In the genomic region with DNA sequence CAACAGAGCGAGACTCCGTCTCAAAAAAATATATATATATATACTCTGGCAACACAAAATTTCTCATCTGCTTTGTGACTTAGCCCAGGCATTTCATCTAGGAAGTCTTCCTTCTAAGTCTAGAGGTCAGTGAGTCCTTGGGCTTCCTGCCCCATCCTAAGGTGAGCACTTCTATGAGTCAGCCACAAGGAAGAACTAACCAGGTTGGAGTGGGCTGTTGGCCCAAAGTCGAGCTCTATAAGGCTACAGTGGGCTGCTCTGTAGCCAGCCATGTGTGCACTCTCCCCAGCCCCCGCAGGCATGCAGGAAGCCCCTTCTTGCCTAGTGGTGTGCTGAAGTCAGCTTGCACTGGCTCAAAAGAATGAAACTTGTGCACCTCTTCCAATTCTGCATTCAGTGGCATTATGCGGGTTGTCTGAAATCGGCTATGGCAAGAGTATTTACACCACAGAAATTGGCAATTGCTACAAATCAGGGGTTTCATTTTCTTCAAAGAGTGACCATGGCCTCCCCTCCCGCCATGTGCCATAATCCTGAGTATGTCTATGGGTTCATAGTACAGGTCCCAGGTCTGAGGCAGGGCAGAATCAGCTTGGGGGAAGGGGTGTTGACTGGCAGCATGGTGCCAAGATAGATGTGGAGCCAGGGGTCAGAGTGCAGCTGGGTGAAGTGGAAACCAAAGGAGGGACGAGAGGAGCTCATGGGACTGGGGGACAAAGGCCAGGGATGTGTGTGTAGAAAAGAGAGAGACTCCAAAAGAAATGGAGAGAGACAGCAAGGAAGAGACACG, we compare ENCODE assay signal across 24 cellular contexts. TPM values are rescaled to one million over a fixed set of nuclear protein-coding genes. Genes with fewer than 3 reads are reported as not detected.
DNase-seq lines count a peak whose midpoint lies in the region; ATAC-seq, FAIRE-seq and TF ChIP-seq lines count a peak whose summit lies in the region.
"Had no signal": no experiment of that assay in that cellular context is flagged by ENCODE, and none has a peak within 500 bp of the region (broad histone marks: within the 10 kb centered on the region; RNA-seq: fewer than 3 reads in every experiment).

No MANE protein-coding gene starts in this region.

- H3K9ac ChIP-seq in liver (ENCODE audit: low read depth in 1 of 2, low read length in 2 of 2) (no peak overlapping the region), HepG2 (ENCODE audit: insufficient read depth, low read depth, low read length) (no peak overlapping the region)
- H3K9ac ChIP-seq: BLaER1 had no signal

- H3K9me3 Mint-ChIP-seq in chondrocyte (ENCODE audit: low read depth) = no peaks in the 10 kb centered on the region
- H3K9me3 Mint-ChIP-seq: CD14-positive monocyte; CD4-positive, alpha-beta memory T cell; GM23338; HFFc6 had no signal

- no peaks in the 10 kb centered on the region for H3K4me1 ChIP-seq in liver (ENCODE audit: control insufficient read depth in 4 of 4, insufficient read depth in 4 of 4, low read length in 3 of 4)
- H3K4me1 ChIP-seq in HepG2 (ENCODE audit: insufficient read depth, low read length) = peaks cover 6% of the 10 kb centered on the region; the same call in 1 of the 2 replicates

- H3K4me1 Mint-ChIP-seq in chondrocyte (ENCODE audit: low read depth) = peaks cover 29% of the 10 kb centered on the region

- POLR2A ChIA-PET in HepG2 (lab: Yijun Ruan, JAX) = no interaction called here

- no peak overlapping the region for H3K4me2 ChIP-seq in HepG2 (ENCODE audit: low read depth, low read length)
- H3K4me2 ChIP-seq: BLaER1, GM23338 had no signal

- WGBS in liver = 81% methylated on average over 9 of the region's 9 CpGs
- 47% methylated on average over 5 of the region's 9 CpGs for WGBS in HepG2 (ENCODE audit: low lambda C conversion rate)

- no peak for TF ChIP-seq EP300 in HepG2 (IDR thresholded peaks at IDR 0.05; ENCODE audit: low read depth in 2 of 2, low read length in 2 of 2)
- no peak for TF ChIP-seq EP300 in HepG2 (CRISPR knock-in tag; IDR thresholded peaks at IDR 0.05; ENCODE audit: borderline replicate concordance)

- H3K9me3 ChIP-seq in liver (ENCODE audit: control insufficient read depth in 4 of 4, low read length in 3 of 4) (no peaks in the 10 kb centered on the region), HepG2 (ENCODE audit: low read length) (no peaks in the 10 kb centered on the region)
- H3K9me3 ChIP-seq: BLaER1 had no signal

- H4K20me1 ChIP-seq in HepG2 (ENCODE audit: insufficient read depth, low read length) = no peaks in the 10 kb centered on the region
- H4K20me1 ChIP-seq: BLaER1 had no signal

- H3K4me3 Mint-ChIP-seq in chondrocyte (ENCODE audit: unreplicated experiment) = no peak overlapping the region
- H3K4me3 Mint-ChIP-seq: CD14-positive monocyte; CD4-positive, alpha-beta memory T cell; GM23338; HFFc6 had no signal

- H3K27me3 ChIP-seq in liver (ENCODE audit: control insufficient read depth in 4 of 4, insufficient read depth in 4 of 4, low read length in 3 of 4) = no peaks in the 10 kb centered on the region
- H3K27me3 ChIP-seq in HepG2 (ENCODE audit: control insufficient read depth in 1 of 2, insufficient read depth in 2 of 2, low read length in 2 of 2) = peaks cover 2 to 3% of the 10 kb centered on the region in 2 experiments; a peak in 3 of 5 replicates
- H3K27me3 ChIP-seq: BLaER1 had no signal

- in situ Hi-C loops in HepG2 (cut with HindIII; ENCODE audit: extremely low pct_ligation_motif_present, low pct_unique_long_range_greater_than_20kb) = no loop called here

- no peak overlapping the region for H3K27ac Mint-ChIP-seq in chondrocyte (ENCODE audit: unreplicated experiment)
- H3K27ac Mint-ChIP-seq: CD14-positive monocyte; CD4-positive, alpha-beta memory T cell; GM23338; HFFc6 had no signal

- CTCF ChIA-PET in HepG2 (lab: Yijun Ruan, JAX; ENCODE audit: low intra/inter-chr PET ratio, low total read pairs) = no interaction called here

- no peak overlapping the region for H2AFZ ChIP-seq in HepG2 (ENCODE audit: low read length)
- H2AFZ ChIP-seq: GM23338 had no signal

- DNase-seq in HepG2 (ENCODE audit: low spot score) (no peak), chondrocyte (ENCODE audit: low spot score) (peak; percentile 34), posterior vena cava (ENCODE audit: low spot score) (peak; percentile 55), NCI-H2029 treated with DMSO at 0.1 percent for 48 hours (lab: John Stamatoyannopoulos, UW) (no peak), NCI-H1105 treated with DMSO at 0.1 percent for 48 hours (lab: John Stamatoyannopoulos, UW) (no peak)
- no peak for DNase-seq in stimulated activated CD4-positive, alpha-beta T cell treated with anti-CD3 and anti-CD28 coated beads, Interleukin-4, amount 100 ng/mL, for 24 hours
- DNase-seq: 8988T; CD4-positive, alpha-beta memory T cell; DMS153; DMS79; GDM1; HCEC 1CT; HFFc6 had no signal

- ATAC-seq in HepG2 = no peak
- ATAC-seq: GM23338 had no signal

- intact Hi-C loops in HepG2 (cut with micrococcal nuclease; ENCODE audit: unreplicated experiment) (no loop called here), posterior vena cava (cut with DNase I) (no loop called here)

- no peaks in the 10 kb centered on the region for H3K36me3 ChIP-seq in liver (ENCODE audit: control insufficient read depth in 4 of 4, insufficient read depth in 3 of 4, low read depth in 1 of 4, low read length in 3 of 4)
- H3K36me3 ChIP-seq in HepG2 (replicated peaks in 1 of 2; ENCODE audit: control insufficient read depth in 1 of 2, insufficient read depth in 2 of 2, low read length in 2 of 2) = no peaks in the 10 kb centered on the region
- H3K36me3 ChIP-seq: BLaER1 had no signal

- H3K36me3 Mint-ChIP-seq in chondrocyte (ENCODE audit: low read depth) = peaks cover 18% of the 10 kb centered on the region
- H3K36me3 Mint-ChIP-seq: CD14-positive monocyte had no signal

- BruUV-seq in HepG2 (replicated peaks; lab: Mats Ljungman, UMichigan) = no TSS peak

- FAIRE-seq in HepG2 (lab: Jason Lieb, UNC) = no peak
- FAIRE-seq: GM12892, GM18507, H54, HTR-8/SVneo had no signal

- H3K4me3 ChIP-seq in liver (ENCODE audit: low read depth in 1 of 3, low read length in 3 of 3) = no peak overlapping the region
- no peak overlapping the region for H3K4me3 ChIP-seq in HepG2 (replicated peaks in 1 of 3; ENCODE audit: insufficient read depth in 1 of 3, low read depth in 2 of 3, low read length in 3 of 3)
- H3K4me3 ChIP-seq: BLaER1, GM23338 had no signal

- TF ChIP-seq CTCF in liver (IDR thresholded peaks at IDR 0.05; ENCODE audit: low read depth, low read length, missing input control) (no peak), HepG2 (CRISPR knock-in tag; IDR thresholded peaks at IDR 0.05) (no peak), chondrocyte (IDR thresholded peaks at IDR 0.05) (no peak)

- TF ChIP-seq POLR2A in HepG2 (IDR thresholded peaks at IDR 0.05; ENCODE audit: insufficient read depth in 1 of 2, low read depth in 2 of 2, low read length in 2 of 2) = no peak

- H3K27ac ChIP-seq in liver (ENCODE audit: low read depth in 1 of 2, low read length in 2 of 2) (no peak overlapping the region), HepG2 (ENCODE audit: extremely low read length, insufficient read depth, low read length) (no peak overlapping the region)
- H3K27ac ChIP-seq: BLaER1 had no signal

- no peaks in the 10 kb centered on the region for H3K79me2 ChIP-seq in HepG2 (ENCODE audit: insufficient read depth, low read length)

- no peak for TF ChIP-seq RAD21 in liver (IDR thresholded peaks at IDR 0.05)
- no peak for TF ChIP-seq RAD21 in HepG2 (CRISPR knock-in tag; IDR thresholded peaks at IDR 0.05)

- no peaks in the 10 kb centered on the region for H3K27me3 Mint-ChIP-seq in chondrocyte (ENCODE audit: low read depth)
- H3K27me3 Mint-ChIP-seq: CD4-positive, alpha-beta memory T cell had no signal

RNA-seq across cellular contexts. Expression of a gene that starts 22.0 kb away (rescaled TPM):
- total RNA-seq in liver = 1 to 10 TPM; 1.4 to 2.0 TPM
- polyA plus RNA-seq in liver = under 1 TPM in 1 of 2 donors, not detected in 1; 0.67 TPM
- 0.51 TPM in 1 of 2 replicates, not detected in the other for total RNA-seq in HepG2 (2016; rRNA removed; fragmentation: Illumina TruSeq; extraction: Trizol)
- 0.10 TPM in 1 of 2 replicates, not detected in the other for total RNA-seq in HepG2 (2016; cell fraction: cytosol; rRNA removed; fragmentation: Illumina TruSeq; extraction: Trizol; ENCODE audit: low read depth)
- total RNA-seq in HepG2 (2016; cell fraction: insoluble cytoplasmic fraction; rRNA removed; fragmentation: Illumina TruSeq; extraction: Trizol) = 0.30 and 0.40 TPM in 2 replicates
- total RNA-seq in HepG2 (2016; cell fraction: membrane; rRNA removed; fragmentation: Illumina TruSeq; extraction: Trizol) = 0.46 and 0.69 TPM in 2 replicates
- 0.47 TPM in 1 of 2 replicates, not detected in the other for total RNA-seq in HepG2 (2016; cell fraction: nucleus; rRNA removed; fragmentation: Illumina TruSeq; extraction: Trizol)
- polyA plus RNA-seq in HepG2 (2011; rRNA removed) = 0.16 and 1.3 TPM in 2 replicates
- polyA plus RNA-seq in HepG2 (2011; cell fraction: cytosol; rRNA removed) = 0.58 and 0.69 TPM in 2 replicates
- polyA plus RNA-seq in HepG2 (2011; cell fraction: nucleus; rRNA removed) = 0.35 and 0.80 TPM in 2 replicates
- polyA plus RNA-seq in HepG2 (2012) = not detected in 2 replicates
- polyA plus RNA-seq in HepG2 (2016; cell fraction: cytosol; fragmentation: Illumina TruSeq; extraction: Trizol; ENCODE audit: low read depth) = 0.31 and 0.33 TPM in 2 replicates
- polyA plus RNA-seq in HepG2 (2016; cell fraction: insoluble cytoplasmic fraction; fragmentation: Illumina TruSeq; extraction: Trizol; ENCODE audit: low read depth) = 0.39 TPM in 1 of 2 replicates, not detected in the other
- polyA plus RNA-seq in HepG2 (2016; cell fraction: membrane; fragmentation: Illumina TruSeq; extraction: Trizol; ENCODE audit: low read depth) = 0.41 and 0.76 TPM in 2 replicates
- polyA plus RNA-seq in HepG2 (2016; cell fraction: nucleus; fragmentation: Illumina TruSeq; extraction: Trizol; ENCODE audit: insufficient read depth, low read depth) = 0.92 and 1.1 TPM in 2 replicates
- polyA minus RNA-seq in HepG2 (2011; rRNA and poly(A)+ RNA removed; ENCODE audit: low replicate concordance) = 0.30 and 1.4 TPM in 2 replicates
- 0.26 TPM in 1 of 2 replicates, not detected in the other for polyA minus RNA-seq in HepG2 (2011; cell fraction: cytosol; rRNA and poly(A)+ RNA removed)
- 0.39 TPM in 1 of 2 replicates, not detected in the other for polyA minus RNA-seq in HepG2 (2011; cell fraction: nucleus; rRNA and poly(A)+ RNA removed)
- 428 to 446 TPM (median 444 TPM) in 3 replicates for total RNA-seq in chondrocyte
- 100 to 1,000 TPM in 1 of 2 donors, 10 to 100 TPM in 1; 94.6 to 110 TPM for total RNA-seq in posterior vena cava

RNA-seq across cellular contexts. Expression of a gene that starts 30.9 kb away (rescaled TPM):
- total RNA-seq in liver = not detected
- polyA plus RNA-seq in liver = not detected
- total RNA-seq in HepG2 (2016; rRNA removed; fragmentation: Illumina TruSeq; extraction: Trizol) = not detected in 2 replicates
- not detected in 2 replicates for total RNA-seq in HepG2 (2016; cell fraction: cytosol; rRNA removed; fragmentation: Illumina TruSeq; extraction: Trizol; ENCODE audit: low read depth)
- not detected in 2 replicates for total RNA-seq in HepG2 (2016; cell fraction: insoluble cytoplasmic fraction; rRNA removed; fragmentation: Illumina TruSeq; extraction: Trizol)
- not detected in 2 replicates for total RNA-seq in HepG2 (2016; cell fraction: membrane; rRNA removed; fragmentation: Illumina TruSeq; extraction: Trizol)
- not detected in 2 replicates for total RNA-seq in HepG2 (2016; cell fraction: nucleus; rRNA removed; fragmentation: Illumina TruSeq; extraction: Trizol)
- not detected in 2 replicates for polyA plus RNA-seq in HepG2 (2011; rRNA removed)
- polyA plus RNA-seq in HepG2 (2011; cell fraction: cytosol; rRNA removed) = not detected in 2 replicates
- not detected in 2 replicates for polyA plus RNA-seq in HepG2 (2011; cell fraction: nucleus; rRNA removed)
- not detected in 2 replicates for polyA plus RNA-seq in HepG2 (2012)
- not detected in 2 replicates for polyA plus RNA-seq in HepG2 (2016; cell fraction: cytosol; fragmentation: Illumina TruSeq; extraction: Trizol; ENCODE audit: low read depth)
- not detected in 2 replicates for polyA plus RNA-seq in HepG2 (2016; cell fraction: insoluble cytoplasmic fraction; fragmentation: Illumina TruSeq; extraction: Trizol; ENCODE audit: low read depth)
- polyA plus RNA-seq in HepG2 (2016; cell fraction: membrane; fragmentation: Illumina TruSeq; extraction: Trizol; ENCODE audit: low read depth) = not detected in 2 replicates
- not detected in 2 replicates for polyA plus RNA-seq in HepG2 (2016; cell fraction: nucleus; fragmentation: Illumina TruSeq; extraction: Trizol; ENCODE audit: insufficient read depth, low read depth)
- not detected in 2 replicates for polyA minus RNA-seq in HepG2 (2011; rRNA and poly(A)+ RNA removed; ENCODE audit: low replicate concordance)
- not detected in 2 replicates for polyA minus RNA-seq in HepG2 (2011; cell fraction: cytosol; rRNA and poly(A)+ RNA removed)
- polyA minus RNA-seq in HepG2 (2011; cell fraction: nucleus; rRNA and poly(A)+ RNA removed) = not detected in 2 replicates
- total RNA-seq in chondrocyte = not detected in 3 replicates
- total RNA-seq in posterior vena cava = not detected
- total RNA-seq: A673; CD4-positive, alpha-beta memory T cell; Daoy; GM23338; HFFc6 had no signal
- polyA plus RNA-seq: AG04450; CD14-positive monocyte; CD4-positive, alpha-beta memory T cell; GM23338 had no signal

Comparison
In these comparisons a context has a peak if more than half of its experiments do, and no peak if none do; other contexts are left out.
1. DNase-seq: peak in chondrocyte (single experiment) and posterior vena cava (single experiment); none in HepG2 (single experiment), stimulated activated CD4-positive, alpha-beta T cell treated with anti-CD3 and anti-CD28 coated beads, Interleukin-4, amount 100 ng/mL, for 24 hours (single experiment), NCI-H2029 treated with DMSO at 0.1 percent for 48 hours (single experiment) and NCI-H1105 treated with DMSO at 0.1 percent for 48 hours (single experiment).
2. RNA of a gene that starts 22.0 kb away (total RNA-seq): 428 to 446 TPM in chondrocyte and 94.6 to 110 TPM in posterior vena cava; 1.4 to 2.0 TPM in liver and 0.10 to 0.69 TPM in HepG2; every median in the first group is over 10 times any median in the second.